9 cellular contexts compared by ENCODE assay signal in genomic region chr14:35818346-35819115, GRCh38. TPM values are rescaled to one million over a fixed set of nuclear protein-coding genes. Genes with fewer than 3 reads are reported as not detected.
A peak's percentile ranks its signal among the peaks of the same experiment; 100 is the strongest.
DNase-seq lines count a peak whose midpoint lies in the region; ATAC-seq, FAIRE-seq and TF ChIP-seq lines count a peak whose summit lies in the region.
"Had no signal": no experiment of that assay in that cellular context is flagged by ENCODE, and none has a peak within 500 bp of the region (broad histone marks: within the 10 kb centered on the region; RNA-seq: fewer than 3 reads in every experiment).

No MANE protein-coding gene starts in this region.

- in situ Hi-C loops in SK-MEL-5 (cut with HindIII; ENCODE audit: low pct_unique_long_range_greater_than_20kb, low sequenced_read_pairs) = no loop called here

- no peaks in the 10 kb centered on the region for H3K36me3 Mint-ChIP-seq in nephron progenitor cell (ENCODE audit: low read depth)
- H3K36me3 Mint-ChIP-seq: CD8-positive, alpha-beta memory T cell had no signal

- no peak overlapping the region for H3K4me3 Mint-ChIP-seq in nephron progenitor cell
- H3K4me3 Mint-ChIP-seq: CD8-positive, alpha-beta memory T cell had no signal

- H3K4me1 Mint-ChIP-seq in nephron progenitor cell = no peaks in the 10 kb centered on the region

- DNase-seq in NCI-H146 (lab: John Stamatoyannopoulos, UW) = peak; percentile 14
- DNase-seq in NCI-H146 treated with DMSO at 0.1 percent for 48 hours (lab: John Stamatoyannopoulos, UW; ENCODE audit: unreplicated experiment) = no peak
- peak; percentile 54 for DNase-seq in HTR-8/SVneo (ENCODE audit: insufficient read length, low spot score)
- DNase-seq in SK-MEL-5 (ENCODE audit: low read depth, low spot score) = peak; percentile 72
- peak; percentile 29 for DNase-seq in fibroblast of gingiva (ENCODE audit: low read depth)
- DNase-seq in nephron progenitor cell = peak; percentile 11
- no peak for DNase-seq in DMS153 (lab: John Stamatoyannopoulos, UW)

- FAIRE-seq in HTR-8/SVneo (lab: Jason Lieb, UNC) = no peak

- H3K9me3 Mint-ChIP-seq in nephron progenitor cell = no peaks in the 10 kb centered on the region
- H3K9me3 Mint-ChIP-seq: CD8-positive, alpha-beta memory T cell had no signal

- ATAC-seq in GM19328 (IDR thresholded peaks at IDR 0.05; ENCODE audit: unreplicated experiment) = no peak

- peaks cover 27% of the 10 kb centered on the region for H3K27me3 Mint-ChIP-seq in nephron progenitor cell (ENCODE audit: low read depth, poor library complexity)

- H3K27ac Mint-ChIP-seq in nephron progenitor cell = no peak overlapping the region

- peak; percentile 54 for TF ChIP-seq CTCF in nephron progenitor cell (IDR thresholded peaks at IDR 0.05)

RNA-seq across cellular contexts. Expression of gene BRMS1L, which starts 7.6 kb away (rescaled TPM):
- total RNA-seq in SK-MEL-5 (2014; rRNA removed; shearing (Covaris generic)) = 3.5 and 4.0 TPM in 2 replicates
- 5.7 and 7.4 TPM in 2 replicates for polyA plus RNA-seq in SK-MEL-5 (2015; cell fraction: cytosol; rRNA removed)
- 4.4 and 11.5 TPM in 2 replicates for polyA plus RNA-seq in SK-MEL-5 (2015; cell fraction: nucleus; rRNA removed)

RNA-seq across cellular contexts. Expression of gene RALGAPA1, which starts 9.4 kb away (rescaled TPM):
- 17.0 and 18.7 TPM in 2 replicates for total RNA-seq in SK-MEL-5 (2014; rRNA removed; shearing (Covaris generic))
- 7.9 and 10.5 TPM in 2 replicates for polyA plus RNA-seq in SK-MEL-5 (2015; cell fraction: cytosol; rRNA removed)
- 51.9 and 52.8 TPM in 2 replicates for polyA plus RNA-seq in SK-MEL-5 (2015; cell fraction: nucleus; rRNA removed)

Comparison
In these comparisons a context has a peak if more than half of its experiments do, and no peak if none do; other contexts are left out.
1. DNase-seq: peak in NCI-H146 (single experiment), HTR-8/SVneo (single experiment), SK-MEL-5 (single experiment), fibroblast of gingiva (single experiment) and nephron progenitor cell (single experiment); none in NCI-H146 treated with DMSO at 0.1 percent for 48 hours (single experiment) and DMS153 (single experiment).